1 cellular context compared by ENCODE assay signal in the genomic region with DNA sequence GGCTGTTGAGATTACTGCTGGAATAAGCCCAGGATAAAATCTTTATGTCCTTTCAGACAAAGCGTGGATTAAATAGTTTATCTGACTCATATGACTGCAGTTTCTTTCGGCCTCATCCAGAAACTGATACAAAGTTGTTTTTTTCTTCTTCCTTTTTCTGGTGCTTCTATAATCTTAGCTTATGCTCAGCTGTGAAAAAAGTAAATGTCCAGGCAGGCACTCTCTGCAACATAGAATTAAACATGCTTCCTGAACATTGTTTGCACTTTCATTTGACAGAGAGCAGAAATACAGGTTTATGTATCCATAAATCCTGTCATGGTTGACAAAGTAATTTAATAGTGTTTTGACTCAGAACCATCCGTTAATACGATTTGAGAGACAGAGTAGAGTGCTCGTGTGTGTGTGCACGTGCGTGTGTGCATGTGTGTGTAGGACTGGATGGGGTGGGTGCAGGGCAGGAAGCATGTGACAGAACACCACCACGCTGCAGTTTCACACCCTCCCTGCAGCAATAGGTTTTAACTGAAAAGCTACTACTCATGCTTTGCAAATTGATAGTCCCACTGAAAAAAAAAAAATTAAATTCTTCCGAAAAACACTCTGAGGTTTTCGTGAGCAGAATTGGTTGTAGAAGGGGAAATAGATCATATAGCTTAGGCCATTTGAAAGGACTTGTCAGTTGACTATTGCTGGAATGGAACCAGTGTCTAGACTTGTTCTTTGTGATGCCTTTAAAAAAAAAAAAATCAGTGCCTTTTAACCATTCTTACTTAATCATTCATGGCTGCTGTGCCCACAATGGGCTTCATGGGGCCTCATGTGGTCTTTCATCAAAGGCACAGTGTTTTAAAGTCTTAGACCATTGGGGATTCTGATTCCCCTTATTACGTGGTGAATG.
TF ChIP-seq lines count a peak whose summit lies in the region.

No MANE protein-coding gene starts in this region.

TF ChIP-seq in HepG2, 621 proteins besides CTCF, POLR2A, EP300 and RAD21 (continued from another document):
- TF ChIP-seq, protein P1, sequence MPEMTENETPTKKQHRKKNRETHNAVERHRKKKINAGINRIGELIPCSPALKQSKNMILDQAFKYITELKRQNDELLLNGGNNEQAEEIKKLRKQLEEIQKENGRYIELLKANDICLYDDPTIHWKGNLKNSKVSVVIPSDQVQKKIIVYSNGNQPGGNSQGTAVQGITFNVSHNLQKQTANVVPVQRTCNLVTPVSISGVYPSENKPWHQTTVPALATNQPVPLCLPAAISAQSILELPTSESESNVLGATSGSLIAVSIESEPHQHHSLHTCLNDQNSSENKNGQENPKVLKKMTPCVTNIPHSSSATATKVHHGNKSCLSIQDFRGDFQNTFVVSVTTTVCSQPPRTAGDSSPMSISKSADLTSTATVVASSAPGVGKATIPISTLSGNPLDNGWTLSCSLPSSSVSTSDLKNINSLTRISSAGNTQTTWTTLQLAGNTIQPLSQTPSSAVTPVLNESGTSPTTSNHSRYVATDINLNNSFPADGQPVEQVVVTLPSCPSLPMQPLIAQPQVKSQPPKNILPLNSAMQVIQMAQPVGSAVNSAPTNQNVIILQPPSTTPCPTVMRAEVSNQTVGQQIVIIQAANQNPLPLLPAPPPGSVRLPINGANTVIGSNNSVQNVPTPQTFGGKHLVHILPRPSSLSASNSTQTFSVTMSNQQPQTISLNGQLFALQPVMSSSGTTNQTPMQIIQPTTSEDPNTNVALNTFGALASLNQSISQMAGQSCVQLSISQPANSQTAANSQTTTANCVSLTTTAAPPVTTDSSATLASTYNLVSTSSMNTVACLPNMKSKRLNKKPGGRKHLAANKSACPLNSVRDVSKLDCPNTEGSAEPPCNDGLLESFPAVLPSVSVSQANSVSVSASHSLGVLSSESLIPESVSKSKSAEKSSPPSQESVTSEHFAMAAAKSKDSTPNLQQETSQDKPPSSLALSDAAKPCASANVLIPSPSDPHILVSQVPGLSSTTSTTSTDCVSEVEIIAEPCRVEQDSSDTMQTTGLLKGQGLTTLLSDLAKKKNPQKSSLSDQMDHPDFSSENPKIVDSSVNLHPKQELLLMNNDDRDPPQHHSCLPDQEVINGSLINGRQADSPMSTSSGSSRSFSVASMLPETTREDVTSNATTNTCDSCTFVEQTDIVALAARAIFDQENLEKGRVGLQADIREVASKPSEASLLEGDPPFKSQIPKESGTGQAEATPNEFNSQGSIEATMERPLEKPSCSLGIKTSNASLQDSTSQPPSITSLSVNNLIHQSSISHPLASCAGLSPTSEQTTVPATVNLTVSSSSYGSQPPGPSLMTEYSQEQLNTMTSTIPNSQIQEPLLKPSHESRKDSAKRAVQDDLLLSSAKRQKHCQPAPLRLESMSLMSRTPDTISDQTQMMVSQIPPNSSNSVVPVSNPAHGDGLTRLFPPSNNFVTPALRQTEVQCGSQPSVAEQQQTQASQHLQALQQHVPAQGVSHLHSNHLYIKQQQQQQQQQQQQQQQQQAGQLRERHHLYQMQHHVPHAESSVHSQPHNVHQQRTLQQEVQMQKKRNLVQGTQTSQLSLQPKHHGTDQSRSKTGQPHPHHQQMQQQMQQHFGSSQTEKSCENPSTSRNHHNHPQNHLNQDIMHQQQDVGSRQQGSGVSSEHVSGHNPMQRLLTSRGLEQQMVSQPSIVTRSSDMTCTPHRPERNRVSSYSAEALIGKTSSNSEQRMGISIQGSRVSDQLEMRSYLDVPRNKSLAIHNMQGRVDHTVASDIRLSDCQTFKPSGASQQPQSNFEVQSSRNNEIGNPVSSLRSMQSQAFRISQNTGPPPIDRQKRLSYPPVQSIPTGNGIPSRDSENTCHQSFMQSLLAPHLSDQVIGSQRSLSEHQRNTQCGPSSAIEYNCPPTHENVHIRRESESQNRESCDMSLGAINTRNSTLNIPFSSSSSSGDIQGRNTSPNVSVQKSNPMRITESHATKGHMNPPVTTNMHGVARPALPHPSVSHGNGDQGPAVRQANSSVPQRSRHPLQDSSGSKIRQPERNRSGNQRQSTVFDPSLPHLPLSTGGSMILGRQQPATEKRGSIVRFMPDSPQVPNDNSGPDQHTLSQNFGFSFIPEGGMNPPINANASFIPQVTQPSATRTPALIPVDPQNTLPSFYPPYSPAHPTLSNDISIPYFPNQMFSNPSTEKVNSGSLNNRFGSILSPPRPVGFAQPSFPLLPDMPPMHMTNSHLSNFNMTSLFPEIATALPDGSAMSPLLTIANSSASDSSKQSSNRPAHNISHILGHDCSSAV (CRISPR knock-in tag; IDR thresholded peaks at IDR 0.05; ENCODE audit: borderline replicate concordance): no peak
- TF ChIP-seq, protein P2, sequence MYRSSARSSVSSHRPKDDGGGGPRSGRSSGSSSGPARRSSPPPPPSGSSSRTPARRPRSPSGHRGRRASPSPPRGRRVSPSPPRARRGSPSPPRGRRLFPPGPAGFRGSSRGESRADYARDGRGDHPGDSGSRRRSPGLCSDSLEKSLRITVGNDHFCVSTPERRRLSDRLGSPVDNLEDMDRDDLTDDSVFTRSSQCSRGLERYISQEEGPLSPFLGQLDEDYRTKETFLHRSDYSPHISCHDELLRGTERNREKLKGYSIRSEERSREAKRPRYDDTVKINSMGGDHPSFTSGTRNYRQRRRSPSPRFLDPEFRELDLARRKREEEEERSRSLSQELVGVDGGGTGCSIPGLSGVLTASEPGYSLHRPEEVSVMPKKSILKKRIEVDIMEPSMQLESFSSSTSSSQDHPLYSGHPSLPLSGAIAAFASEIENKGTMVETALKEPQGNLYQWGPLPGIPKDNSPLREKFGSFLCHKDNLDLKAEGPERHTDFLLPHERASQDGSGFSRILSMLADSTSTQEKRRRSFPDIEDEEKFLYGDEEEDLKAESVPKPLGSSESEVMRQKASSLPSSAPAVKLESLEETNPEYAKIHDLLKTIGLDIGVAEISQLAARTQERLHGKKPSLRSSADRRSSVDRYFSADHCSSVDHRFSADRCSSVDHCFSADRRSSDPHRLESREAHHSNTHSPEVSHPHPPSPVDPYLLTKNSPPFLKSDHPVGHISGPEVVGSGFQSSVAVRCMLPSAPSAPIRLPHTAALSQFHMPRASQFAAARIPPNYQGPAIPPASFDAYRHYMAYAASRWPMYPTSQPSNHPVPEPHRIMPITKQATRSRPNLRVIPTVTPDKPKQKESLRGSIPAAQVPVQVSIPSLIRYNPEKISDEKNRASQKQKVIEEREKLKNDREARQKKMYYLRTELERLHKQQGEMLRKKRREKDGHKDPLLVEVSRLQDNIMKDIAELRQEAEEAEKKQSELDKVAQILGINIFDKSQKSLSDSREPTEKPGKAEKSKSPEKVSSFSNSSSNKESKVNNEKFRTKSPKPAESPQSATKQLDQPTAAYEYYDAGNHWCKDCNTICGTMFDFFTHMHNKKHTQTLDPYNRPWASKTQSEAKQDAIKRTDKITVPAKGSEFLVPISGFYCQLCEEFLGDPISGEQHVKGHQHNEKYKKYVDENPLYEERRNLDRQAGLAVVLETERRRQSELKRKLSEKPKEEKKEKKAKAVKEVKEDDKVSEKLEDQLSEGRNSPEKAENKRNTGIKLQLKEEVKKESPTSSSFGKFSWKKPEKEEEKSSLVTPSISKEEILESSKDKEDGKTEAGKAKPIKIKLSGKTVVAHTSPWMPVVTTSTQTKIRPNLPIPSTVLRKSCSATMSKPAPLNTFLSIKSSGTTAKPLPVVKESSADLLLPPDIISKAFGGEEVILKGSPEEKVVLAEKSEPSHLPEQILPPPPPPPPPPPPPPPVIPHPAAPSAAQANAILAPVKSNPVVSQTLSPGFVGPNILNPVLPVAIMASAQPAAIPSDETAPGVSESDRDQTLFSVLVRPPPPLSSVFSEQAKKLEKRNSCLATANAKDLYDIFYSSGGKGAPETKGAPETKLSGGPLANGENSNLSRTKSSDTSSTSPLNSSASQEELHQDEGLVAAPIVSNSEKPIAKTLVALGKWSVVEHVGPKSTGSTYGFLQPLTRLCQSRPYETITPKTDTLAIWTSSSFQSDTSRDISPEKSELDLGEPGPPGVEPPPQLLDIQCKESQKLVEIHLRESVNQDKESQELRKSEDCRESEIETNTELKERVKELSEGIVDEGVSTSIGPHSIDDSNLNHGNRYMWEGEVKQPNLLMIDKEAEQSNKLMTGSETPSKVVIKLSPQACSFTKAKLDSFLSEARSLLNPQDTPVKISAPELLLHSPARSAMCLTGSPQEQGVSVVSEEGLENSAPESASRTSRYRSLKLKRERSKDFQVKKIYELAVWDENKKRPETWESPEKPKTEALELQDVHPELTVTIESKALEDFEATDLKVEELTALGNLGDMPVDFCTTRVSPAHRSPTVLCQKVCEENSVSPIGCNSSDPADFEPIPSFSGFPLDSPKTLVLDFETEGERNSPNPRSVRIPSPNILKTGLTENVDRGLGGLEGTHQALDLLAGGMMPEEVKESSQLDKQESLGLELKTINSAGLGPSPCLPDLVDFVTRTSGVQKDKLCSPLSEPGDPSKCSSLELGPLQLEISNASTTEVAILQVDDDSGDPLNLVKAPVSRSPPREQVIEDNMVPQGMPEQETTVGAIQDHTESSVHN (CRISPR knock-in tag; IDR thresholded peaks at IDR 0.05): no peak
- TF ChIP-seq CREM (IDR thresholded peaks at IDR 0.05) (no peak), CREM (CRISPR knock-in tag; IDR thresholded peaks at IDR 0.05) (no peak), ZKSCAN5 (CRISPR knock-in tag; IDR thresholded peaks at IDR 0.05) (no peak), NFATC3 (CRISPR knock-in tag; IDR thresholded peaks at IDR 0.05) (no peak), ZNF331 (CRISPR knock-in tag; IDR thresholded peaks at IDR 0.05) (no peak)
- TF ChIP-seq, protein P3, sequence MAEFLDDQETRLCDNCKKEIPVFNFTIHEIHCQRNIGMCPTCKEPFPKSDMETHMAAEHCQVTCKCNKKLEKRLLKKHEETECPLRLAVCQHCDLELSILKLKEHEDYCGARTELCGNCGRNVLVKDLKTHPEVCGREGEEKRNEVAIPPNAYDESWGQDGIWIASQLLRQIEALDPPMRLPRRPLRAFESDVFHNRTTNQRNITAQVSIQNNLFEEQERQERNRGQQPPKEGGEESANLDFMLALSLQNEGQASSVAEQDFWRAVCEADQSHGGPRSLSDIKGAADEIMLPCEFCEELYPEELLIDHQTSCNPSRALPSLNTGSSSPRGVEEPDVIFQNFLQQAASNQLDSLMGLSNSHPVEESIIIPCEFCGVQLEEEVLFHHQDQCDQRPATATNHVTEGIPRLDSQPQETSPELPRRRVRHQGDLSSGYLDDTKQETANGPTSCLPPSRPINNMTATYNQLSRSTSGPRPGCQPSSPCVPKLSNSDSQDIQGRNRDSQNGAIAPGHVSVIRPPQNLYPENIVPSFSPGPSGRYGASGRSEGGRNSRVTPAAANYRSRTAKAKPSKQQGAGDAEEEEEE (CRISPR knock-in tag; IDR thresholded peaks at IDR 0.05; ENCODE audit: borderline replicate concordance): no peak
- TF ChIP-seq, protein P4, sequence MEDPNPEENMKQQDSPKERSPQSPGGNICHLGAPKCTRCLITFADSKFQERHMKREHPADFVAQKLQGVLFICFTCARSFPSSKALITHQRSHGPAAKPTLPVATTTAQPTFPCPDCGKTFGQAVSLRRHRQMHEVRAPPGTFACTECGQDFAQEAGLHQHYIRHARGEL (CRISPR knock-in tag; IDR thresholded peaks at IDR 0.05): no peak
- TF ChIP-seq, protein P5, sequence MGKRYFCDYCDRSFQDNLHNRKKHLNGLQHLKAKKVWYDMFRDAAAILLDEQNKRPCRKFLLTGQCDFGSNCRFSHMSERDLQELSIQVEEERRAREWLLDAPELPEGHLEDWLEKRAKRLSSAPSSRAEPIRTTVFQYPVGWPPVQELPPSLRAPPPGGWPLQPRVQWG (CRISPR knock-in tag; IDR thresholded peaks at IDR 0.05; ENCODE audit: borderline replicate concordance, low read depth): no peak
- TF ChIP-seq, protein P6, sequence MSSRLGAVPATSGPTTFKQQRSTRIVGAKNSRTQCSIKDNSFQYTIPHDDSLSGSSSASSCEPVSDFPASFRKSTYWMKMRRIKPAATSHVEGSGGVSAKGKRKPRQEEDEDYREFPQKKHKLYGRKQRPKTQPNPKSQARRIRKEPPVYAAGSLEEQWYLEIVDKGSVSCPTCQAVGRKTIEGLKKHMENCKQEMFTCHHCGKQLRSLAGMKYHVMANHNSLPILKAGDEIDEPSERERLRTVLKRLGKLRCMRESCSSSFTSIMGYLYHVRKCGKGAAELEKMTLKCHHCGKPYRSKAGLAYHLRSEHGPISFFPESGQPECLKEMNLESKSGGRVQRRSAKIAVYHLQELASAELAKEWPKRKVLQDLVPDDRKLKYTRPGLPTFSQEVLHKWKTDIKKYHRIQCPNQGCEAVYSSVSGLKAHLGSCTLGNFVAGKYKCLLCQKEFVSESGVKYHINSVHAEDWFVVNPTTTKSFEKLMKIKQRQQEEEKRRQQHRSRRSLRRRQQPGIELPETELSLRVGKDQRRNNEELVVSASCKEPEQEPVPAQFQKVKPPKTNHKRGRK (CRISPR knock-in tag; IDR thresholded peaks at IDR 0.05): no peak
